17 cellular contexts compared by ENCODE assay signal in genomic region chr4:185838514-185839203, GRCh38. TPM values are rescaled to one million over a fixed set of nuclear protein-coding genes. Genes with fewer than 3 reads are reported as not detected.
DNase-seq lines count a peak whose midpoint lies in the region; ATAC-seq, FAIRE-seq and TF ChIP-seq lines count a peak whose summit lies in the region.
"Had no signal": no experiment of that assay in that cellular context is flagged by ENCODE, and none has a peak within 500 bp of the region (broad histone marks: within the 10 kb centered on the region; RNA-seq: fewer than 3 reads in every experiment).

No MANE protein-coding gene starts in this region.

- H3K27ac ChIP-seq in OCI-LY1 (ENCODE audit: low read depth, low read length, poor library complexity, severe bottlenecking) (no peak overlapping the region), coronary artery (peak overlapping the region; percentile 75 to 83), keratinocyte (ENCODE audit: control insufficient read depth, insufficient read depth, low read length) (peak overlapping the region; percentile 70), thoracic aorta (peak overlapping the region; percentile 80 to 81)
- no peak overlapping the region for H3K27ac ChIP-seq in CD8-positive, alpha-beta T cell (ENCODE audit: low read depth, low read length)

- H3K79me2 ChIP-seq in OCI-LY1 (ENCODE audit: insufficient read depth, low read length): no peaks in the 10 kb centered on the region
- H3K79me2 ChIP-seq in keratinocyte (ENCODE audit: control insufficient read depth, insufficient read depth, low read length): no peaks in the 10 kb centered on the region

- POLR2A ChIA-PET in CD8-positive, alpha-beta T cell (lab: Charles Lee): no interaction called here
- POLR2A ChIA-PET in HEK293T (lab: Yijun Ruan, JAX): interaction anchor here (0.7 to 2.5 kb wide), 4 partner anchors 8 to 27 kb away, joined by 5 to 10 read pairs (median 6); partner anchors contain the start of gene SORBS2

- no peaks in the 10 kb centered on the region for H3K4me1 Mint-ChIP-seq in natural killer cell treated with Interleukin-12 subunit alpha and Interleukin-12 subunit beta and Interleukin-15 and Interleukin-18, amount 100 ng/mL, for 72 hours (ENCODE audit: low read depth in 2 of 2)
- H3K4me1 Mint-ChIP-seq in CD8-positive, alpha-beta T cell (ENCODE audit: low read depth): no peaks in the 10 kb centered on the region
- H3K4me1 Mint-ChIP-seq: IgD-negative memory B cell, memory B cell had no signal

- CTCF ChIA-PET in CD8-positive, alpha-beta T cell (lab: Charles Lee): no interaction called here
- CTCF ChIA-PET in HEK293T (lab: Yijun Ruan, JAX): interaction anchor here (1.4 kb wide), 1 partner anchor 9 kb away, joined by 5 read pairs; no protein-coding TSS in a partner anchor

- no peaks in the 10 kb centered on the region for H3K9me1 ChIP-seq in keratinocyte (ENCODE audit: control insufficient read depth, extremely low read depth, insufficient read depth, low read length)

- FAIRE-seq in keratinocyte (lab: Jason Lieb, UNC): no peak
- FAIRE-seq: GM12892 had no signal

- dilution Hi-C loops in keratinocyte (cut with MboI; ENCODE audit: extremely low pct_ligation_motif_present, low sequenced_read_pairs): no loop called here

- H3K36me3 ChIP-seq in OCI-LY1 (ENCODE audit: insufficient read depth, low read length): no peaks in the 10 kb centered on the region
- no peaks in the 10 kb centered on the region for H3K36me3 ChIP-seq in keratinocyte (ENCODE audit: control insufficient read depth in 2 of 2, extremely low read depth in 1 of 2, insufficient read depth in 2 of 2, low read length in 2 of 2)
- no peaks in the 10 kb centered on the region for H3K36me3 ChIP-seq in thoracic aorta
- no peaks in the 10 kb centered on the region for H3K36me3 ChIP-seq in CD8-positive, alpha-beta T cell (ENCODE audit: insufficient read depth, low read length)

- H4K20me1 ChIP-seq in OCI-LY1 (ENCODE audit: insufficient read depth, low read length) (no peaks in the 10 kb centered on the region), keratinocyte (ENCODE audit: control insufficient read depth, extremely low read depth, insufficient read depth, low read length) (no peaks in the 10 kb centered on the region)

- no peaks in the 10 kb centered on the region for H3F3A ChIP-seq in OCI-LY1 (ENCODE audit: insufficient read depth, low read length)

- no peaks in the 10 kb centered on the region for H3K27me3 Mint-ChIP-seq in natural killer cell treated with Interleukin-12 subunit alpha and Interleukin-12 subunit beta and Interleukin-15 and Interleukin-18, amount 100 ng/mL, for 72 hours
- H3K27me3 Mint-ChIP-seq in CD8-positive, alpha-beta T cell (ENCODE audit: low read depth): peaks cover 3% of the 10 kb centered on the region
- H3K27me3 Mint-ChIP-seq: stimulated activated naive CD8-positive, alpha-beta T cell treated with anti-CD3 and anti-CD28 coated beads, Interleukin-15, Interleukin-2, amounts not matched to agents 100 ng/mL and 50 ng/mL, for 24 hours had no signal

- H3K9ac ChIP-seq in OCI-LY1 (ENCODE audit: low read length) (no peak overlapping the region), keratinocyte (ENCODE audit: control insufficient read depth, extremely low read depth, insufficient read depth, low read length) (no peak overlapping the region)

- no peaks in the 10 kb centered on the region for H3K9me3 Mint-ChIP-seq in natural killer cell treated with Interleukin-12 subunit alpha and Interleukin-12 subunit beta and Interleukin-15 and Interleukin-18, amount 100 ng/mL, for 72 hours
- H3K9me3 Mint-ChIP-seq in CD8-positive, alpha-beta T cell: no peaks in the 10 kb centered on the region
- H3K9me3 Mint-ChIP-seq: IgD-negative memory B cell; stimulated activated naive CD8-positive, alpha-beta T cell treated with anti-CD3 and anti-CD28 coated beads, Interleukin-15, Interleukin-2, amounts not matched to agents 100 ng/mL and 50 ng/mL, for 24 hours had no signal

- DNase-seq in coronary artery (ENCODE audit: low spot score) (no peak), keratinocyte (ENCODE audit: low read depth, low spot score) (no peak), thoracic aorta (ENCODE audit: low spot score) (no peak), hippocampal formation (lab: John Stamatoyannopoulos, UW) (no peak), HEK293T (ENCODE audit: extremely low spot score) (no peak)
- no peak for DNase-seq in natural killer cell treated with Interleukin-12 subunit alpha and Interleukin-12 subunit beta and Interleukin-15 and Interleukin-18, amount 100 ng/mL, for 72 hours (ENCODE audit: low spot score)
- DNase-seq in CD8-positive, alpha-beta T cell: no peak
- DNase-seq: activated CD4-positive, alpha-beta T cell treated with anti-CD3 and anti-CD28 coated beads, Interleukin-2, amount 50 U/mL, for 4 hours; activated naive CD4-positive, alpha-beta T cell treated with anti-CD3 and anti-CD28 coated beads, Interleukin-2, amount 50 U/mL, for 16 hours; COR-L47; NCI-H2081; stimulated activated CD4-positive, alpha-beta T cell treated with anti-CD3 and anti-CD28 coated beads, Interleukin-15, amount 100 ng/mL, for 24 hours had no signal

- H3K27ac Mint-ChIP-seq in natural killer cell treated with Interleukin-12 subunit alpha and Interleukin-12 subunit beta and Interleukin-15 and Interleukin-18, amount 100 ng/mL, for 72 hours: no peak overlapping the region
- no peak overlapping the region for H3K27ac Mint-ChIP-seq in CD8-positive, alpha-beta T cell
- H3K27ac Mint-ChIP-seq: IgD-negative memory B cell; memory B cell; stimulated activated naive CD8-positive, alpha-beta T cell treated with anti-CD3 and anti-CD28 coated beads, Interleukin-15, Interleukin-2, amounts not matched to agents 100 ng/mL and 50 ng/mL, for 24 hours had no signal

- H3K36me3 Mint-ChIP-seq in natural killer cell treated with Interleukin-12 subunit alpha and Interleukin-12 subunit beta and Interleukin-15 and Interleukin-18, amount 100 ng/mL, for 72 hours: no peaks in the 10 kb centered on the region
- no peaks in the 10 kb centered on the region for H3K36me3 Mint-ChIP-seq in CD8-positive, alpha-beta T cell
- H3K36me3 Mint-ChIP-seq: memory B cell had no signal

- peaks cover 18% of the 10 kb centered on the region for H3K4me1 ChIP-seq in OCI-LY1 (ENCODE audit: insufficient read depth, low read length, severe bottlenecking)
- H3K4me1 ChIP-seq in keratinocyte (ENCODE audit: control insufficient read depth, extremely low read depth, insufficient read depth, low read length): peaks cover 18% of the 10 kb centered on the region
- peaks cover 10 to 35% of the 10 kb centered on the region in 2 donors for H3K4me1 ChIP-seq in thoracic aorta (ENCODE audit: control insufficient read depth in 1 of 2, low read depth in 2 of 2)
- no peaks in the 10 kb centered on the region for H3K4me1 ChIP-seq in CD8-positive, alpha-beta T cell (ENCODE audit: insufficient read depth, low read length)

- ATAC-seq in thoracic aorta (ENCODE audit: insufficient number of reproducible peaks, low FRiP score, low read depth): no peak
- no peak for ATAC-seq in natural killer cell treated with Interleukin-12 subunit alpha and Interleukin-12 subunit beta and Interleukin-15 and Interleukin-18, amount 100 ng/mL, for 72 hours
- ATAC-seq in CD8-positive, alpha-beta T cell: no peak

- H3K4me3 ChIP-seq in OCI-LY1 (ENCODE audit: low read depth, low read length, poor library complexity, severe bottlenecking) (no peak overlapping the region), coronary artery (peak overlapping the region; percentile 47), keratinocyte (ENCODE audit: control insufficient read depth in 2 of 3, extremely low read depth in 1 of 3, insufficient read depth in 2 of 3, low read depth in 1 of 3, low read length in 3 of 3) (no peak overlapping the region), thoracic aorta (no peak overlapping the region)
- no peak overlapping the region for H3K4me3 ChIP-seq in CD8-positive, alpha-beta T cell (ENCODE audit: low read depth, low read length)

- H3K4me2 ChIP-seq in OCI-LY1 (ENCODE audit: low read length) (no peak overlapping the region), keratinocyte (ENCODE audit: control insufficient read depth, extremely low read depth, insufficient read depth, low read depth, low read length) (no peak overlapping the region)

- no peaks in the 10 kb centered on the region for H3K9me3 ChIP-seq in OCI-LY1 (ENCODE audit: low read length)
- no peaks in the 10 kb centered on the region for H3K9me3 ChIP-seq in keratinocyte (ENCODE audit: control insufficient read depth, low read depth, low read length)
- no peaks in the 10 kb centered on the region for H3K9me3 ChIP-seq in thoracic aorta
- H3K9me3 ChIP-seq in CD8-positive, alpha-beta T cell (ENCODE audit: low read length): no peaks in the 10 kb centered on the region

- no peak for TF ChIP-seq CTCF in OCI-LY1 (IDR thresholded peaks at IDR 0.05; ENCODE audit: low read length)
- no peak for TF ChIP-seq CTCF in coronary artery (IDR thresholded peaks at IDR 0.05)
- TF ChIP-seq CTCF in keratinocyte (optimal IDR thresholded peaks at IDR 0.05 in 1 of 3, IDR thresholded peaks at IDR 0.05 in 1 of 3, conservative IDR thresholded peaks at IDR 0.05 in 1 of 3; ENCODE audit: extremely low read depth in 1 of 3, insufficient read depth in 2 of 3, low read length in 3 of 3): no peak
- TF ChIP-seq CTCF in thoracic aorta (IDR thresholded peaks at IDR 0.05): no peak
- no peak for TF ChIP-seq CTCF in CD8-positive, alpha-beta T cell (IDR thresholded peaks at IDR 0.05)

- no peaks in the 10 kb centered on the region for H3K9me2 ChIP-seq in OCI-LY1 (ENCODE audit: low read depth, low read length)

- intact Hi-C loops in CD8-positive, alpha-beta T cell (cut with DNase I, micrococcal nuclease): no loop called here

- H3K27me3 ChIP-seq in OCI-LY1 (ENCODE audit: insufficient read depth, low read length) (no peaks in the 10 kb centered on the region), keratinocyte (ENCODE audit: control insufficient read depth, extremely low read depth, insufficient read depth, low read length) (no peaks in the 10 kb centered on the region), thoracic aorta (replicated peaks; ENCODE audit: insufficient read depth) (no peaks in the 10 kb centered on the region)
- H3K27me3 ChIP-seq in CD8-positive, alpha-beta T cell (ENCODE audit: insufficient read depth, low read length): peaks cover 3% of the 10 kb centered on the region

- no peak overlapping the region for H3K4me3 Mint-ChIP-seq in natural killer cell treated with Interleukin-12 subunit alpha and Interleukin-12 subunit beta and Interleukin-15 and Interleukin-18, amount 100 ng/mL, for 72 hours
- H3K4me3 Mint-ChIP-seq in CD8-positive, alpha-beta T cell: no peak overlapping the region
- H3K4me3 Mint-ChIP-seq: IgD-negative memory B cell; memory B cell; stimulated activated naive CD8-positive, alpha-beta T cell treated with anti-CD3 and anti-CD28 coated beads, Interleukin-15, Interleukin-2, amounts not matched to agents 100 ng/mL and 50 ng/mL, for 24 hours had no signal

- H2AFZ ChIP-seq in OCI-LY1 (ENCODE audit: low read length) (peak overlapping the region; percentile 38; the same call in 1 of the 2 replicates), keratinocyte (ENCODE audit: control insufficient read depth, low read length) (peak overlapping the region; percentile 28)

RNA-seq across cellular contexts. Expression of gene SORBS2, which starts 26.7 kb away (rescaled TPM):
- polyA plus RNA-seq in keratinocyte: 0.14 to 0.55 TPM (median 0.18 TPM) in 3 replicates
- polyA plus RNA-seq in keratinocyte (2011; ENCODE audit: low read depth): 0.79 TPM
- polyA plus RNA-seq in keratinocyte (2011; cell fraction: cytosol; rRNA removed): 0.28 and 0.35 TPM in 2 replicates
- 0.11 and 0.85 TPM in 2 replicates for polyA plus RNA-seq in keratinocyte (2011; cell fraction: nucleus; rRNA removed)
- 0.38 TPM in 1 of 2 replicates, not detected in the other for polyA plus RNA-seq in keratinocyte (2012; ENCODE audit: low replicate concordance)
- polyA minus RNA-seq in keratinocyte: 0.58 to 0.92 TPM in 2 of 3 replicates, not detected in the other
- polyA minus RNA-seq in keratinocyte (2011; cell fraction: cytosol; rRNA and poly(A)+ RNA removed): not detected
- 1.1 TPM in 1 of 2 replicates, not detected in the other for polyA minus RNA-seq in keratinocyte (2011; cell fraction: nucleus; rRNA and poly(A)+ RNA removed)
- total RNA-seq in thoracic aorta: 100 to 1,000 TPM; 268 to 443 TPM
- not detected for total RNA-seq in natural killer cell treated with Interleukin-12 subunit alpha and Interleukin-12 subunit beta and Interleukin-15 and Interleukin-18, amount 100 ng/mL, for 72 hours
- under 1 TPM in 1 of 2 experiments, not detected in 1; 0.08 TPM for total RNA-seq in CD8-positive, alpha-beta T cell
- polyA plus RNA-seq: IgD-negative memory B cell had no signal

Comparison
In these comparisons a context has a peak if more than half of its experiments do, and no peak if none do; other contexts are left out.
1. H3K27ac ChIP-seq: peak in coronary artery (2 of 2), keratinocyte (single experiment) and thoracic aorta (2 of 2); none in OCI-LY1 (single experiment) and CD8-positive, alpha-beta T cell (single experiment).
2. RNA of gene SORBS2, which starts 26.7 kb away (total RNA-seq): 268 to 443 TPM in thoracic aorta; 0.08 TPM in CD8-positive, alpha-beta T cell and not detected in natural killer cell treated with Interleukin-12 subunit alpha and Interleukin-12 subunit beta and Interleukin-15 and Interleukin-18, amount 100 ng/mL, for 72 hours; every median in the first group is over 100 times any median in the second.